ENCODE assay signal across 12 cellular contexts in the genomic region with DNA sequence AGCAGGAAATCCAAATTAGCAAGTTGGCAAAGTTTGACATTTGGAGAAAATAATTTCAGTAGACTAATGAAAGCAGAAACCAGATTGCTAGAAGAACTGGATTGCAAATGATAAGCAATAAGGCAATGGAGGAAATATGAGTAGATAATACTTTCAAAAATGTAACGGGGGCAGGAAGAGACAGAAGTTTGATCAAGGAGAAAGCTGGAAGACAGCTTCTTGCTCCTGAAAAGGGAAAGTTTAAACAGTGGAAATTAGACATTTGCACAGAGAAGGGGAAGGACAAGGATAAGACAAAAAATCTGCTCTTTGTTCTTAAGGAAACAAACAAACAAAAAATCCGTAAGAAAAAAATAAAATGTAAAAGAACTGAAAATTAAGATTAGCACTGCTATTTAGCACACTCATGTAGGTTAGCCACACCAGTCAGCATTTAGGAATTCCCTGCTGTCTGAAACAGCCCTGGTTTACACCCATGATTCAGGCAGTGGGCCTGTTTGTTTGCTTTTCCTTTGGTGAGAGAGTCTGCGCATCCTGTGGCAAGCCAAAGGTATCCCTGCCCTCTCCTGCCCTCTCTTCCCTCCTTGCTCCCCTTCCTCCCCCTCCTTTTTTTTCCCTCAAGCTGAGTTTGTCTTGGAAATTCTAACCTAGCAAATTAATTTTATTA.
A peak's percentile ranks its signal among the peaks of the same experiment; 100 is the strongest.
DNase-seq lines count a peak whose midpoint lies in the region; ATAC-seq and TF ChIP-seq lines count a peak whose summit lies in the region.
"Had no signal": no experiment of that assay in that cellular context is flagged by ENCODE, and none has a peak within 500 bp of the region (broad histone marks: within the 10 kb centered on the region; RNA-seq: fewer than 3 reads in every experiment).

No MANE protein-coding gene starts in this region.

- no peaks in the 10 kb centered on the region for H4K20me1 ChIP-seq in PC-9 (ENCODE audit: insufficient read depth)

- H3K9me3 Mint-ChIP-seq in activated CD4-positive, alpha-beta memory T cell treated with anti-CD3 and anti-CD28 coated beads, Interleukin-2, amount 10 ng/mL, durations not matched to agents 7 days and 5 days: no peaks in the 10 kb centered on the region

- no peaks in the 10 kb centered on the region for H3K79me2 ChIP-seq in PC-9 (ENCODE audit: low read depth)

- peaks cover 14% of the 10 kb centered on the region for H3K27me3 Mint-ChIP-seq in activated CD4-positive, alpha-beta memory T cell treated with anti-CD3 and anti-CD28 coated beads, Interleukin-2, amount 10 ng/mL, durations not matched to agents 7 days and 5 days

- H3K27ac Mint-ChIP-seq in activated CD4-positive, alpha-beta memory T cell treated with anti-CD3 and anti-CD28 coated beads, Interleukin-2, amount 10 ng/mL, durations not matched to agents 7 days and 5 days: no peak overlapping the region
- H3K27ac Mint-ChIP-seq: stimulated activated effector memory CD8-positive, alpha-beta T cell treated with anti-CD3 and anti-CD28 coated beads, Interleukin-12 subunit alpha, Interleukin-12 subunit beta, amount 100 ng/mL, for 72 hours had no signal

- no peak overlapping the region for H3K4me3 Mint-ChIP-seq in activated CD4-positive, alpha-beta memory T cell treated with anti-CD3 and anti-CD28 coated beads, Interleukin-2, amount 10 ng/mL, durations not matched to agents 7 days and 5 days
- H3K4me3 Mint-ChIP-seq: stimulated activated effector memory CD8-positive, alpha-beta T cell treated with anti-CD3 and anti-CD28 coated beads, Interleukin-12 subunit alpha, Interleukin-12 subunit beta, amount 100 ng/mL, for 72 hours had no signal

- peak overlapping the region; percentile 68; the same call in 1 of the 2 replicates for H2AFZ ChIP-seq in PC-9

- no peaks in the 10 kb centered on the region; the same call in 1 of the 2 replicates for H3K9me2 ChIP-seq in PC-9 (ENCODE audit: insufficient read depth)

- BruUV-seq in PC-9 (replicated peaks; lab: Mats Ljungman, UMichigan): no TSS peak

- no peaks in the 10 kb centered on the region for H3K36me3 Mint-ChIP-seq in activated CD4-positive, alpha-beta memory T cell treated with anti-CD3 and anti-CD28 coated beads, Interleukin-2, amount 10 ng/mL, durations not matched to agents 7 days and 5 days (ENCODE audit: low read depth)
- H3K36me3 Mint-ChIP-seq: stimulated activated effector memory CD8-positive, alpha-beta T cell treated with anti-CD3 and anti-CD28 coated beads, Interleukin-12 subunit alpha, Interleukin-12 subunit beta, amount 100 ng/mL, for 72 hours had no signal

- DNase-seq in GM03348 (ENCODE audit: low spot score) (peak; percentile 85), PC-9 (peak; percentile 85 to 90), esophagus muscularis mucosa (ENCODE audit: extremely low spot score) (no peak), psoas muscle (no peak), NCI-H446 (lab: John Stamatoyannopoulos, UW) (no peak), NCI-H82 (lab: John Stamatoyannopoulos, UW) (no peak)
- DNase-seq in activated CD4-positive, alpha-beta memory T cell treated with anti-CD3 and anti-CD28 coated beads, Interleukin-2, amount 10 ng/mL, durations not matched to agents 7 days and 5 days: no peak
- DNase-seq: activated CD4-positive, alpha-beta T cell treated with anti-CD3 and anti-CD28 coated beads for 4 hours; effector CD8-positive, alpha-beta T cell; NCI-H187 treated with DMSO at 0.1 percent for 48 hours had no signal

- H3K27me3 ChIP-seq in PC-9 (ENCODE audit: insufficient read depth, low read depth) (no peaks in the 10 kb centered on the region), esophagus muscularis mucosa (no peaks in the 10 kb centered on the region), psoas muscle (ENCODE audit: insufficient read depth in 3 of 3, low read length in 2 of 3) (no peaks in the 10 kb centered on the region)

- H3K4me3 ChIP-seq in PC-9 (peak overlapping the region; percentile 37; the same call in 1 of the 2 replicates), esophagus muscularis mucosa (no peak overlapping the region), psoas muscle (no peak overlapping the region)

- no peak for TF ChIP-seq EP300 in esophagus muscularis mucosa (IDR thresholded peaks at IDR 0.05)

- POLR2A ChIA-PET in PC-9 (lab: Charles Lee; ENCODE audit: unreplicated experiment): interaction anchor here (0.5 to 0.9 kb wide), 8 partner anchors 28 to 135 kb away, joined by 3 to 12 read pairs (median 6); no protein-coding TSS in a partner anchor
- POLR2A ChIA-PET in activated CD4-positive, alpha-beta memory T cell treated with anti-CD3 and anti-CD28 coated beads, Interleukin-2, amount 10 ng/mL, durations not matched to agents 7 days and 5 days (lab: Charles Lee): no interaction called here

- no peak for TF ChIP-seq POLR2A in esophagus muscularis mucosa (IDR thresholded peaks at IDR 0.05; ENCODE audit: low read depth)

- H3K9me3 ChIP-seq in PC-9 (ENCODE audit: insufficient read depth, low read depth): peaks cover 6% of the 10 kb centered on the region; the same call in 1 of the 2 replicates
- H3K9me3 ChIP-seq in esophagus muscularis mucosa: no peaks in the 10 kb centered on the region
- no peaks in the 10 kb centered on the region for H3K9me3 ChIP-seq in psoas muscle

- H3K27ac ChIP-seq in PC-9 (peak overlapping the region; percentile 96), esophagus muscularis mucosa (replicated peaks in 1 of 4) (peak overlapping the region; percentile 5 to 47 (median 26)), psoas muscle (peak overlapping the region; percentile 0)

- no peaks in the 10 kb centered on the region for H3K4me1 Mint-ChIP-seq in activated CD4-positive, alpha-beta memory T cell treated with anti-CD3 and anti-CD28 coated beads, Interleukin-2, amount 10 ng/mL, durations not matched to agents 7 days and 5 days
- H3K4me1 Mint-ChIP-seq: stimulated activated effector memory CD8-positive, alpha-beta T cell treated with anti-CD3 and anti-CD28 coated beads, Interleukin-12 subunit alpha, Interleukin-12 subunit beta, amount 100 ng/mL, for 72 hours had no signal

- CTCF ChIA-PET in PC-9 (lab: Charles Lee): interaction anchor here (0.6 to 0.7 kb wide), 2 partner anchors 125 to 179 kb away, joined by 3 read pairs; no protein-coding TSS in a partner anchor
- CTCF ChIA-PET in activated CD4-positive, alpha-beta memory T cell treated with anti-CD3 and anti-CD28 coated beads, Interleukin-2, amount 10 ng/mL, durations not matched to agents 7 days and 5 days (lab: Charles Lee): no interaction called here

- H3K36me3 ChIP-seq in PC-9 (ENCODE audit: low read depth) (no peaks in the 10 kb centered on the region), esophagus muscularis mucosa (no peaks in the 10 kb centered on the region), psoas muscle (ENCODE audit: insufficient read depth in 1 of 2, low read depth in 1 of 2) (no peaks in the 10 kb centered on the region)

- no peak for TF ChIP-seq CTCF in PC-9 (conservative IDR thresholded peaks at IDR 0.05)
- no peak for TF ChIP-seq CTCF in esophagus muscularis mucosa (IDR thresholded peaks at IDR 0.05)
- no peak for TF ChIP-seq CTCF in psoas muscle (IDR thresholded peaks at IDR 0.05)

- intact Hi-C loops in PC-9 (cut with micrococcal nuclease; ENCODE audit: unreplicated experiment): loop anchor here (1.0 to 2.0 kb wide), 6 partner anchors 28 to 137 kb away; no protein-coding TSS in a partner anchor
- intact Hi-C loops in esophagus muscularis mucosa (cut with DNase I): no loop called here
- intact Hi-C loops in psoas muscle (cut with DNase I): loop anchor here in 1 of 2 donors (10.0 kb wide), 1 partner anchor 130 kb away; a partner anchor contains a TSS

- H3F3A ChIP-seq in PC-9 (ENCODE audit: insufficient read depth, low read depth): peaks cover 18% of the 10 kb centered on the region

- ATAC-seq in psoas muscle: no peak
- no peak for ATAC-seq in GM21381 (IDR thresholded peaks at IDR 0.05; ENCODE audit: unreplicated experiment)
- ATAC-seq: stimulated activated effector memory CD8-positive, alpha-beta T cell treated with anti-CD3 and anti-CD28 coated beads, Interleukin-12 subunit alpha, Interleukin-12 subunit beta, amount 100 ng/mL, for 72 hours had no signal

- peak overlapping the region; percentile 75 for H3K4me2 ChIP-seq in PC-9

- peaks cover 29% of the 10 kb centered on the region for H3K4me1 ChIP-seq in PC-9 (replicated peaks; ENCODE audit: insufficient read depth)
- peaks cover 26 to 34% (median 28%) of the 10 kb centered on the region in 4 donors for H3K4me1 ChIP-seq in esophagus muscularis mucosa
- peaks cover 9% of the 10 kb centered on the region for H3K4me1 ChIP-seq in psoas muscle

- 47% methylated on average over 3 of the region's 3 CpGs for WGBS in esophagus muscularis mucosa
- WGBS in psoas muscle, 3 donors: 57 to 62% (median 58%) methylated on average over 3 of the region's 3 CpGs

Comparison
In these comparisons a context has a peak if more than half of its experiments do, and no peak if none do; other contexts are left out.
1. DNase-seq: peak in GM03348 (single experiment) and PC-9 (2 of 2); none in esophagus muscularis mucosa (single experiment), psoas muscle (0 of 2), activated CD4-positive, alpha-beta memory T cell treated with anti-CD3 and anti-CD28 coated beads, Interleukin-2, amount 10 ng/mL, durations not matched to agents 7 days and 5 days (single experiment), NCI-H446 (0 of 2) and NCI-H82 (single experiment).
2. H3K27ac ChIP-seq: peak in every context shown above with its lines; median percentile 96 in PC-9; 26 in esophagus muscularis mucosa; 0 in psoas muscle.